ENCODE assay signal across 13 cellular contexts in the genomic region with DNA sequence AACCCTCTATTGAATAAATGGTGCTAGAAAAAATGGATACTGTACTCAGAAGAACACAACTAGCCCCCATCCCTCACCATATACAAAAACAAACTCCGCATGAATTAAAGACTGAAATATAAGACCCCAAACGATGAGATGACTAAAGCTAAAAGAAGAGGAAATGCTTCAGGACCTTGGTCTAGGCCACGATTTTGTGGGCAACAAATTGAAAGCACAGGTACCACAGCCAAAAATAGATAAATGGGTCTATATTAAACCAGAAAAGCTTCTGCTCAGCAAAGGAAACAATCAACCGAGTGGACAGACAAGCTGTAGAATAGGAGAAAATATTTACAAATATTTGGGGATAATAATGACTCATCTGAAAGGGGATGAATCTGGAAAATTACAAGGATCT.
DNase-seq lines count a peak whose midpoint lies in the region; ATAC-seq and TF ChIP-seq lines count a peak whose summit lies in the region.
"Had no signal": no experiment of that assay in that cellular context is flagged by ENCODE, and none has a peak within 500 bp of the region (broad histone marks: within the 10 kb centered on the region; RNA-seq: fewer than 3 reads in every experiment).

No MANE protein-coding gene starts in this region.

- peak; percentile 37 for ATAC-seq in HG03565 (IDR thresholded peaks at IDR 0.05; ENCODE audit: unreplicated experiment)
- ATAC-seq: HepG2 had no signal

- no peak overlapping the region for H2AFZ ChIP-seq in OCI-LY7 (ENCODE audit: low read length)

- 0 out of 2 replicates have a peak, but pooled peaks cover 5% of the 10 kb centered on the region for H3K36me3 ChIP-seq in BLaER1
- H3K36me3 ChIP-seq in OCI-LY7 (ENCODE audit: insufficient read depth, low read length) = no peaks in the 10 kb centered on the region
- no peaks in the 10 kb centered on the region for H3K36me3 ChIP-seq in tibial artery
- H3K36me3 ChIP-seq: BE2C had no signal

- H3K4me1 ChIP-seq in BLaER1 (peaks cover 63% of the 10 kb centered on the region), OCI-LY7 (ENCODE audit: insufficient read depth, low read length, poor library complexity, severe bottlenecking) (peaks cover 14% of the 10 kb centered on the region), tibial artery (peaks cover 0 to 18% (median 12%) of the 10 kb centered on the region in 4 donors)
- H3K4me1 ChIP-seq: BE2C had no signal

- CTCF ChIA-PET in OCI-LY7 (lab: Charles Lee; ENCODE audit: unreplicated experiment) = no interaction called here

- H3K79me2 ChIP-seq in OCI-LY7 (ENCODE audit: insufficient read depth, low read depth, low read length) = no peaks in the 10 kb centered on the region

- H3K9ac ChIP-seq in BLaER1 = no peak overlapping the region

- H3K9me3 ChIP-seq in BLaER1 (peaks cover 10% of the 10 kb centered on the region; the same call in 1 of the 2 replicates), OCI-LY7 (ENCODE audit: low read length) (no peaks in the 10 kb centered on the region), tibial artery (no peaks in the 10 kb centered on the region)
- H3K9me3 ChIP-seq: BE2C, Caco-2 had no signal

- H3K4me2 ChIP-seq in BLaER1 = peak overlapping the region; percentile 34
- H3K4me2 ChIP-seq in OCI-LY7 (ENCODE audit: low read length) = 0 out of 2 replicates have a peak overlapping the region, but pooled peaks have one; percentile 4

- POLR2A ChIA-PET in OCI-LY7 (lab: Charles Lee) = no interaction called here

- intact Hi-C loops in OCI-LY7 (cut with micrococcal nuclease; ENCODE audit: unreplicated experiment) = no loop called here
- intact Hi-C loops in tibial artery (cut with DNase I; ENCODE audit: low total_unique reads) = no loop called here

- DNase-seq in OCI-LY7 (ENCODE audit: low spot score) (no peak), NCI-H82 treated with DMSO at 0.1 percent for 48 hours (lab: John Stamatoyannopoulos, UW; ENCODE audit: unreplicated experiment) (no peak), tibial artery (no peak), SHP77 (lab: John Stamatoyannopoulos, UW) (no peak)
- DNase-seq: ACHN; BE2C; Caco-2; CD4-positive, alpha-beta T cell; H9 had no signal

- H4K20me1 ChIP-seq in BLaER1 = peaks cover 53% of the 10 kb centered on the region
- no peaks in the 10 kb centered on the region for H4K20me1 ChIP-seq in OCI-LY7 (ENCODE audit: insufficient read depth, low read length)

- H3K27me3 ChIP-seq in BLaER1 = peaks cover 57% of the 10 kb centered on the region
- H3K27me3 ChIP-seq in tibial artery = peaks cover 0 to 37% of the 10 kb centered on the region in 2 donors
- H3K27me3 ChIP-seq: BE2C had no signal

- BruUV-seq in OCI-LY7 (replicated peaks; lab: Mats Ljungman, UMichigan) = no TSS peak

- H3K27ac ChIP-seq in BLaER1 (no peak overlapping the region), OCI-LY7 (ENCODE audit: low read depth, low read length, poor library complexity, severe bottlenecking) (no peak overlapping the region), tibial artery (no peak overlapping the region)
- H3K27ac ChIP-seq: C4-2B had no signal

- H3K4me3 ChIP-seq in BLaER1 = no peak overlapping the region
- no peak overlapping the region for H3K4me3 ChIP-seq in OCI-LY7 (ENCODE audit: low read depth, low read length, poor library complexity, severe bottlenecking)
- H3K4me3 ChIP-seq in tibial artery = no peak overlapping the region

- H3K9me2 ChIP-seq in OCI-LY7 (ENCODE audit: insufficient read depth, low read length) = no peaks in the 10 kb centered on the region

- TF ChIP-seq CTCF in OCI-LY7 (conservative IDR thresholded peaks at IDR 0.05; ENCODE audit: low read length) (no peak), tibial artery (IDR thresholded peaks at IDR 0.05) (no peak)
